In genomic region chr11:119101759-119102423, GRCh38 we compare ENCODE assay signal across 1 cellular context.
TF ChIP-seq lines count a peak whose summit lies in the region.

Gene DPAGT1 (minus strand): TSS chr11:119101853. CDS start chr11:119101655, 198 bp downstream.

TF ChIP-seq in HepG2, 621 proteins besides CTCF, POLR2A, EP300 and RAD21 (continued from another document and continues in another):
- TF ChIP-seq ZSCAN31 (CRISPR knock-in tag; IDR thresholded peaks at IDR 0.05; ENCODE audit: low read depth): peak; percentile 30; the same call in 1 of the 2 replicates
- no peak for TF ChIP-seq FOSL2 (CRISPR knock-in tag; IDR thresholded peaks at IDR 0.05)
- 0 out of 2 replicates have a peak, but pooled peaks have one; percentile 1 for TF ChIP-seq ZNF232 (CRISPR knock-in tag; IDR thresholded peaks at IDR 0.05; ENCODE audit: borderline replicate concordance)
- TF ChIP-seq ZNF20 (CRISPR knock-in tag; IDR thresholded peaks at IDR 0.05): no peak
- TF ChIP-seq NFE2 (CRISPR knock-in tag; IDR thresholded peaks at IDR 0.05): no peak
- TF ChIP-seq ZNF354B (CRISPR knock-in tag; IDR thresholded peaks at IDR 0.05): peak; percentile 32; the same call in 1 of the 2 replicates
- no peak for TF ChIP-seq ZNF775 (CRISPR knock-in tag; IDR thresholded peaks at IDR 0.05; ENCODE audit: borderline replicate concordance)
- no peak for TF ChIP-seq RFXANK (CRISPR knock-in tag; IDR thresholded peaks at IDR 0.05)
- TF ChIP-seq ELK4 (CRISPR knock-in tag; IDR thresholded peaks at IDR 0.05; ENCODE audit: borderline replicate concordance): no peak
- peak; percentile 35; the same call in 1 of the 2 replicates for TF ChIP-seq MIER3 (CRISPR knock-in tag; IDR thresholded peaks at IDR 0.05; ENCODE audit: borderline replicate concordance)
- TF ChIP-seq ZBTB33 (CRISPR knock-in tag; IDR thresholded peaks at IDR 0.05): no peak
- no peak for TF ChIP-seq NFYC (CRISPR knock-in tag; IDR thresholded peaks at IDR 0.05)
- TF ChIP-seq ZHX1 (CRISPR knock-in tag; IDR thresholded peaks at IDR 0.05; ENCODE audit: low read depth): peak; percentile 73; the same call in 1 of the 2 replicates
- peak; percentile 43; the same call in 1 of the 2 replicates for TF ChIP-seq KMT2B (CRISPR knock-in tag; IDR thresholded peaks at IDR 0.05)
- TF ChIP-seq HOXA3 (CRISPR knock-in tag; IDR thresholded peaks at IDR 0.05): peak; percentile 98
- TF ChIP-seq PCBP1 (IDR thresholded peaks at IDR 0.05; ENCODE audit: borderline replicate concordance, low read depth, low read length): 0 out of 2 replicates have a peak, but pooled peaks have one; percentile 32
- TF ChIP-seq DR1 (CRISPR knock-in tag; IDR thresholded peaks at IDR 0.05): 0 out of 2 replicates have a peak, but pooled peaks have one; percentile 24
- TF ChIP-seq ZNF777 (CRISPR knock-in tag; IDR thresholded peaks at IDR 0.05): peak; percentile 62; the same call in 1 of the 2 replicates
- TF ChIP-seq MEIS2 (CRISPR knock-in tag; IDR thresholded peaks at IDR 0.05): no peak
- no peak for TF ChIP-seq STAT6 (CRISPR knock-in tag; IDR thresholded peaks at IDR 0.05; ENCODE audit: borderline replicate concordance)
- TF ChIP-seq FLYWCH1 (CRISPR knock-in tag; IDR thresholded peaks at IDR 0.05): no peak
- TF ChIP-seq ZNF333 (CRISPR knock-in tag; IDR thresholded peaks at IDR 0.05; ENCODE audit: borderline replicate concordance): no peak
- peak; percentile 98 for TF ChIP-seq ZHX2 (IDR thresholded peaks at IDR 0.05; ENCODE audit: low read depth)
- TF ChIP-seq ZHX2 (CRISPR knock-in tag; IDR thresholded peaks at IDR 0.05; ENCODE audit: borderline replicate concordance): no peak
- TF ChIP-seq ARID4A (CRISPR knock-in tag; IDR thresholded peaks at IDR 0.05; ENCODE audit: borderline replicate concordance): peak; percentile 92
- peak; percentile 59 for TF ChIP-seq SIN3A (IDR thresholded peaks at IDR 0.05; ENCODE audit: borderline replicate concordance, low read depth, low read length)
- 0 out of 2 replicates have a peak, but pooled peaks have one; percentile 14 for TF ChIP-seq ZFP37 (CRISPR knock-in tag; IDR thresholded peaks at IDR 0.05; ENCODE audit: borderline replicate concordance)
- TF ChIP-seq ZFX (CRISPR knock-in tag; IDR thresholded peaks at IDR 0.05; ENCODE audit: low read depth): peak; percentile 24
